ENCODE assay signal across 11 cellular contexts in genomic region chr5:26329562-26330189, GRCh38.
DNase-seq lines count a peak whose midpoint lies in the region; ATAC-seq and TF ChIP-seq lines count a peak whose summit lies in the region.
"Had no signal": no experiment of that assay in that cellular context is flagged by ENCODE, and none has a peak within 500 bp of the region (broad histone marks: within the 10 kb centered on the region; RNA-seq: fewer than 3 reads in every experiment).

No MANE protein-coding gene starts in this region.

- intact Hi-C loops in activated T-helper 1 cell treated with anti-CD3 and anti-CD28 coated beads, Interleukin-12 subunit alpha, Interleukin-12 subunit beta, Interleukin-2, Interleukin-4 antibody, amounts not matched to agents 30 ng/mL and 10 ng/mL and 1 ng/mL, durations not matched to agents 14 hours and 24 hours and 36 hours (cut with micrococcal nuclease), result no loop called here
- intact Hi-C loops in left colon (cut with DNase I, micrococcal nuclease), result no loop called here

- no peaks in the 10 kb centered on the region for H3K36me3 Mint-ChIP-seq in endodermal cell (ENCODE audit: low read depth)
- H3K36me3 Mint-ChIP-seq in activated T-helper 1 cell treated with anti-CD3 and anti-CD28 coated beads, Interleukin-12 subunit alpha, Interleukin-12 subunit beta, Interleukin-2, Interleukin-4 antibody, amounts not matched to agents 30 ng/mL and 10 ng/mL and 1 ng/mL, durations not matched to agents 14 hours and 24 hours and 36 hours (ENCODE audit: low read depth), result no peaks in the 10 kb centered on the region

- H3K4me2 ChIP-seq in SK-N-SH (no peak overlapping the region), smooth muscle cell (peak overlapping the region; percentile 78)

- CTCF ChIA-PET in SK-N-SH (lab: Yijun Ruan, JAX), result interaction anchor here (0.5 to 1.8 kb wide), 5 partner anchors 9 to 1163 kb away, joined by 3 to 6 read pairs (median 3); no protein-coding TSS in a partner anchor

- peak; percentile 52 for TF ChIP-seq RAD21 in SK-N-SH (IDR thresholded peaks at IDR 0.05; ENCODE audit: low read length)

- no peak overlapping the region for H2AFZ ChIP-seq in SK-N-SH (ENCODE audit: low read depth)
- peak overlapping the region; percentile 3 for H2AFZ ChIP-seq in smooth muscle cell (ENCODE audit: low read depth)

- H3K27me3 ChIP-seq in SK-N-SH (ENCODE audit: insufficient read depth), result no peaks in the 10 kb centered on the region
- no peaks in the 10 kb centered on the region for H3K27me3 ChIP-seq in endodermal cell (ENCODE audit: control insufficient read depth, insufficient read depth, low read length, poor library complexity, severe bottlenecking)
- no peaks in the 10 kb centered on the region for H3K27me3 ChIP-seq in smooth muscle cell (ENCODE audit: low read depth)

- H3K36me3 ChIP-seq in SK-N-SH (replicated peaks in 1 of 2; ENCODE audit: control insufficient read depth in 1 of 2, insufficient read depth in 2 of 2, low read length in 1 of 2) (no peaks in the 10 kb centered on the region), endodermal cell (ENCODE audit: control insufficient read depth, insufficient read depth, low read length) (no peaks in the 10 kb centered on the region), smooth muscle cell (ENCODE audit: low read depth) (no peaks in the 10 kb centered on the region)
- H3K36me3 ChIP-seq: thoracic aorta had no signal

- TF ChIP-seq EP300 in SK-N-SH (IDR thresholded peaks at IDR 0.05; ENCODE audit: borderline replicate concordance in 1 of 2, low read depth in 1 of 2, low read length in 1 of 2), result no peak

- no peak overlapping the region for H3K9ac ChIP-seq in SK-N-SH
- H3K9ac ChIP-seq in endodermal cell (ENCODE audit: extremely low read depth, low read length, poor library complexity, severe bottlenecking), result no peak overlapping the region
- no peak overlapping the region for H3K9ac ChIP-seq in smooth muscle cell (ENCODE audit: low read depth)

- H3K9me3 ChIP-seq in SK-N-SH, result no peaks in the 10 kb centered on the region
- H3K9me3 ChIP-seq in endodermal cell (ENCODE audit: control insufficient read depth, low read length), result no peaks in the 10 kb centered on the region
- H3K9me3 ChIP-seq in smooth muscle cell (replicated peaks; ENCODE audit: low read depth), result no peaks in the 10 kb centered on the region
- H3K9me3 ChIP-seq: thoracic aorta had no signal

- H3F3A ChIP-seq in SK-N-SH (replicated peaks; ENCODE audit: insufficient read depth), result no peaks in the 10 kb centered on the region
- no peaks in the 10 kb centered on the region for H3F3A ChIP-seq in smooth muscle cell (ENCODE audit: low read depth)

- H3K79me2 ChIP-seq in SK-N-SH (ENCODE audit: insufficient read depth), result no peaks in the 10 kb centered on the region
- no peaks in the 10 kb centered on the region for H3K79me2 ChIP-seq in smooth muscle cell (ENCODE audit: low read depth)

- no peak for ATAC-seq in SK-N-SH treated with all-trans-retinoic acid at 6 μM for 48 hours
- ATAC-seq in left colon, result no peak
- no peak for ATAC-seq in HG02973 (IDR thresholded peaks at IDR 0.05; ENCODE audit: unreplicated experiment)
- ATAC-seq: activated T-cell treated with anti-CD3 and anti-CD28 coated beads, Interleukin-2, amount 50 U/mL, for 72 hours had no signal

- H3K27ac ChIP-seq in SK-N-SH (ENCODE audit: low read depth in 2 of 2, low read length in 1 of 2) (no peak overlapping the region), endodermal cell (ENCODE audit: low read depth, low read length) (no peak overlapping the region), smooth muscle cell (ENCODE audit: low read depth) (no peak overlapping the region)
- H3K27ac ChIP-seq: thoracic aorta had no signal

- no peak overlapping the region; a peak in 1 of 4 replicates for H3K4me3 ChIP-seq in SK-N-SH (ENCODE audit: low read depth in 2 of 2, low read length in 1 of 2)
- no peak overlapping the region for H3K4me3 ChIP-seq in endodermal cell (ENCODE audit: low read length)
- peak overlapping the region; percentile 15 for H3K4me3 ChIP-seq in smooth muscle cell
- H3K4me3 ChIP-seq: thoracic aorta had no signal

- no peaks in the 10 kb centered on the region for H3K27me3 Mint-ChIP-seq in endodermal cell (ENCODE audit: insufficient read depth)
- H3K27me3 Mint-ChIP-seq in activated T-helper 1 cell treated with anti-CD3 and anti-CD28 coated beads, Interleukin-12 subunit alpha, Interleukin-12 subunit beta, Interleukin-2, Interleukin-4 antibody, amounts not matched to agents 30 ng/mL and 10 ng/mL and 1 ng/mL, durations not matched to agents 14 hours and 24 hours and 36 hours (ENCODE audit: insufficient read depth), result no peaks in the 10 kb centered on the region

- WGBS in SK-N-SH (ENCODE audit: low lambda C conversion rate), result under 1% methylated on average over 4 of the region's 4 CpGs
- 60 to 69% methylated on average over 1 to 3 of the region's 4 CpGs for WGBS in endodermal cell (ENCODE audit: insufficient coverage in 1 of 2, insufficient read length in 1 of 2), 2 experiments
- 19% methylated on average over 4 of the region's 4 CpGs for WGBS in smooth muscle cell (ENCODE audit: low lambda C conversion rate)

- H3K4me1 Mint-ChIP-seq in endodermal cell, result no peaks in the 10 kb centered on the region
- no peaks in the 10 kb centered on the region for H3K4me1 Mint-ChIP-seq in activated T-helper 1 cell treated with anti-CD3 and anti-CD28 coated beads, Interleukin-12 subunit alpha, Interleukin-12 subunit beta, Interleukin-2, Interleukin-4 antibody, amounts not matched to agents 30 ng/mL and 10 ng/mL and 1 ng/mL, durations not matched to agents 14 hours and 24 hours and 36 hours (ENCODE audit: low read depth)

- POLR2A ChIA-PET in SK-N-SH (lab: Yijun Ruan, JAX), result no interaction called here

- H3K27ac Mint-ChIP-seq in endodermal cell, result no peak overlapping the region
- no peak overlapping the region for H3K27ac Mint-ChIP-seq in activated T-helper 1 cell treated with anti-CD3 and anti-CD28 coated beads, Interleukin-12 subunit alpha, Interleukin-12 subunit beta, Interleukin-2, Interleukin-4 antibody, amounts not matched to agents 30 ng/mL and 10 ng/mL and 1 ng/mL, durations not matched to agents 14 hours and 24 hours and 36 hours
- H3K27ac Mint-ChIP-seq: activated T-cell treated with anti-CD3 and anti-CD28 coated beads, Interleukin-2, amount 50 U/mL, for 72 hours had no signal

- TF ChIP-seq CTCF in SK-N-SH (IDR thresholded peaks at IDR 0.05) (peak; percentile 63), endodermal cell (conservative IDR thresholded peaks at IDR 0.05) (peak; percentile 77), smooth muscle cell (IDR thresholded peaks at IDR 0.05; ENCODE audit: borderline replicate concordance, insufficient read depth, poor library complexity, severe bottlenecking) (peak; percentile 62)

- H3K9me2 ChIP-seq in SK-N-SH, result no peaks in the 10 kb centered on the region

- H3K9me3 Mint-ChIP-seq in endodermal cell, result peaks cover 5% of the 10 kb centered on the region
- no peaks in the 10 kb centered on the region for H3K9me3 Mint-ChIP-seq in activated T-helper 1 cell treated with anti-CD3 and anti-CD28 coated beads, Interleukin-12 subunit alpha, Interleukin-12 subunit beta, Interleukin-2, Interleukin-4 antibody, amounts not matched to agents 30 ng/mL and 10 ng/mL and 1 ng/mL, durations not matched to agents 14 hours and 24 hours and 36 hours

- H3K4me1 ChIP-seq in SK-N-SH (ENCODE audit: control insufficient read depth in 1 of 2, insufficient read depth in 2 of 2, low read depth in 1 of 2, low read length in 1 of 2) (no peaks in the 10 kb centered on the region), endodermal cell (ENCODE audit: control insufficient read depth, insufficient read depth, low read length) (no peaks in the 10 kb centered on the region), smooth muscle cell (ENCODE audit: low read depth) (no peaks in the 10 kb centered on the region)

- DNase-seq in SK-N-SH (peak; percentile 14), NCI-H748 (lab: John Stamatoyannopoulos, UW; ENCODE audit: unreplicated experiment) (peak; percentile 73), endodermal cell (no peak), smooth muscle cell (lab: John Stamatoyannopoulos, UW; ENCODE audit: unreplicated experiment) (no peak), left colon (no peak)
- no peak for DNase-seq in activated T-helper 1 cell treated with anti-CD3 and anti-CD28 coated beads, Interleukin-12 subunit alpha, Interleukin-12 subunit beta, Interleukin-2, Interleukin-4 antibody, amounts not matched to agents 30 ng/mL and 10 ng/mL and 1 ng/mL, durations not matched to agents 14 hours and 24 hours and 36 hours (ENCODE audit: low spot score)
- DNase-seq: activated T-cell treated with anti-CD3 and anti-CD28 coated beads, Interleukin-2, amount 50 U/mL, for 72 hours; NCI-H2029 treated with DMSO at 0.1 percent for 48 hours had no signal

- H3K4me3 Mint-ChIP-seq in endodermal cell, result no peak overlapping the region
- no peak overlapping the region for H3K4me3 Mint-ChIP-seq in activated T-helper 1 cell treated with anti-CD3 and anti-CD28 coated beads, Interleukin-12 subunit alpha, Interleukin-12 subunit beta, Interleukin-2, Interleukin-4 antibody, amounts not matched to agents 30 ng/mL and 10 ng/mL and 1 ng/mL, durations not matched to agents 14 hours and 24 hours and 36 hours
- H3K4me3 Mint-ChIP-seq: activated T-cell treated with anti-CD3 and anti-CD28 coated beads, Interleukin-2, amount 50 U/mL, for 72 hours had no signal

- H4K20me1 ChIP-seq in SK-N-SH (ENCODE audit: insufficient read depth), result no peaks in the 10 kb centered on the region
- H4K20me1 ChIP-seq in smooth muscle cell (ENCODE audit: low read depth), result no peaks in the 10 kb centered on the region

TF ChIP-seq in SK-N-SH treated with all-trans-retinoic acid at 6 μM for 48 hours, 23 proteins besides CTCF, POLR2A, EP300 and RAD21 (continues in another document):
- TF ChIP-seq BACH2 (CRISPR knock-in tag; IDR thresholded peaks at IDR 0.05; ENCODE audit: borderline replicate concordance), result no peak
- TF ChIP-seq, protein P1, sequence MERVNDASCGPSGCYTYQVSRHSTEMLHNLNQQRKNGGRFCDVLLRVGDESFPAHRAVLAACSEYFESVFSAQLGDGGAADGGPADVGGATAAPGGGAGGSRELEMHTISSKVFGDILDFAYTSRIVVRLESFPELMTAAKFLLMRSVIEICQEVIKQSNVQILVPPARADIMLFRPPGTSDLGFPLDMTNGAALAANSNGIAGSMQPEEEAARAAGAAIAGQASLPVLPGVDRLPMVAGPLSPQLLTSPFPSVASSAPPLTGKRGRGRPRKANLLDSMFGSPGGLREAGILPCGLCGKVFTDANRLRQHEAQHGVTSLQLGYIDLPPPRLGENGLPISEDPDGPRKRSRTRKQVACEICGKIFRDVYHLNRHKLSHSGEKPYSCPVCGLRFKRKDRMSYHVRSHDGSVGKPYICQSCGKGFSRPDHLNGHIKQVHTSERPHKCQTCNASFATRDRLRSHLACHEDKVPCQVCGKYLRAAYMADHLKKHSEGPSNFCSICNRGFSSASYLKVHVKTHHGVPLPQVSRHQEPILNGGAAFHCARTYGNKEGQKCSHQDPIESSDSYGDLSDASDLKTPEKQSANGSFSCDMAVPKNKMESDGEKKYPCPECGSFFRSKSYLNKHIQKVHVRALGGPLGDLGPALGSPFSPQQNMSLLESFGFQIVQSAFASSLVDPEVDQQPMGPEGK (CRISPR knock-in tag; IDR thresholded peaks at IDR 0.05; ENCODE audit: borderline replicate concordance), result no peak

Comparison
In these comparisons a context has a peak if more than half of its experiments do, and no peak if none do; other contexts are left out.
1. DNase-seq: peak in SK-N-SH (single experiment) and NCI-H748 (single experiment); none in endodermal cell (single experiment), smooth muscle cell (single experiment), activated T-helper 1 cell treated with anti-CD3 and anti-CD28 coated beads, Interleukin-12 subunit alpha, Interleukin-12 subunit beta, Interleukin-2, Interleukin-4 antibody, amounts not matched to agents 30 ng/mL and 10 ng/mL and 1 ng/mL, durations not matched to agents 14 hours and 24 hours and 36 hours (single experiment) and left colon (0 of 2).
2. Peak in every context shown above with its lines, with median percentiles within 50 percentile points of each other: CTCF ChIP-seq.